In the genomic region with DNA sequence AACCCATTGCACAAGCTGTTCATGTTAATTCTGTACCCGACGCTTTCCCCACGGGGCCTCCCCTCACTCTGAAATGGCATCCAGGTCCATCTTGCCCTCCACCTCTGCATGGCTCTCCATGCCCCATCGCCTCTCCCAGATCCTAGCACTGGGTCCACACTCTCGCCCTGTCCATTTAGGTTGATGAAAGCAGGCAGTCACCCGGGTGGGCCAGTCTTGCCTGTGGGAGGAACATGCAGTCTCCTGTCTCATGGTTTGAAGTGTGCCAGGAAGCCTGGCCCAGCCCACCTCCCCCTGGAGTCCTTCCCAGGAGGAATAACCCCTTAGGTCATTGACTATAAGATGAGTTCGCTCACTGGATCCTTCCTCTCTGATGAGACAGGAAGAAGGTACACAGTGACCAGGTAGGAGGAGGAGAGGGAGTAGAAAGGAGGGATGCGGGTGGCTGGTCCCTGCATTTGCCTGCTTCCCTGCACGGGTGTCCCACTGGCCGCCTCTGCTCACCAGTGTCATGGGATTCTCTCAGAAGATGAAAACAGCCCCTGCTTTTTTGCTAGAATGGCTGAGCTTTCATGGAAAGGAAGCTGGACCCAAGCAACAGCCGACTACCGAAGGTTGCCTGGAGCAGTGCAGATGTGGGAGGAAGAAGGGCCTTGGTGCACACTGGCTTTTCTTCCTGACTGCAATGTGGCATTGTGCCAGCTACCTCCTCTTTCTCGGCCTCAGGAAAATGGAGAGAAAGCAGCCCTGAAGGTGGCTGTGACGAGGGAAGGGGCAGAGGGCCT, we compare ENCODE assay signal across 25 cellular contexts. TPM values are rescaled to one million over a fixed set of nuclear protein-coding genes. Genes with fewer than 3 reads are reported as not detected.
DNase-seq lines count a peak whose midpoint lies in the region; ATAC-seq and TF ChIP-seq lines count a peak whose summit lies in the region.
"Had no signal": no experiment of that assay in that cellular context is flagged by ENCODE, and none has a peak within 500 bp of the region (broad histone marks: within the 10 kb centered on the region; RNA-seq: fewer than 3 reads in every experiment).

No MANE protein-coding gene starts in this region.

- TF ChIP-seq CTCF in endothelial cell (IDR thresholded peaks at IDR 0.05; ENCODE audit: unreplicated experiment) (no peak), progenitor cell of endocrine pancreas (IDR thresholded peaks at IDR 0.05; ENCODE audit: unreplicated experiment) (no peak), uterus (IDR thresholded peaks at IDR 0.05) (no peak)

- peaks cover 15 to 72% (median 48%) of the 10 kb centered on the region in 4 donors for H3K4me1 Mint-ChIP-seq in CD4-positive, CD25-positive, alpha-beta regulatory T cell
- peaks cover 60% of the 10 kb centered on the region for H3K4me1 Mint-ChIP-seq in endothelial cell (ENCODE audit: unreplicated experiment)
- peaks cover 3% of the 10 kb centered on the region for H3K4me1 Mint-ChIP-seq in progenitor cell of endocrine pancreas (ENCODE audit: low read depth)

- peak overlapping the region; percentile 99 for H3K4me2 ChIP-seq in BLaER1

- H3K27ac ChIP-seq in BLaER1 (peak overlapping the region; percentile 18), uterus (no peak overlapping the region)
- H3K27ac ChIP-seq in CD4-positive, CD25-positive, alpha-beta regulatory T cell (ENCODE audit: insufficient read depth, low read length, poor library complexity, severe bottlenecking), result no peak overlapping the region
- H3K27ac ChIP-seq: body of pancreas, colonic mucosa, thyroid gland had no signal

- H3K4me3 ChIP-seq in BLaER1, result no peak overlapping the region
- H3K4me3 ChIP-seq in CD4-positive, CD25-positive, alpha-beta regulatory T cell (ENCODE audit: low read depth, low read length), result no peak overlapping the region
- H3K4me3 ChIP-seq in uterus, result no peak overlapping the region
- H3K4me3 ChIP-seq: body of pancreas, colonic mucosa, GM12878, lung, thyroid gland had no signal

- H3K9ac ChIP-seq in BLaER1, result no peak overlapping the region

- in situ Hi-C loops in KBM-7 (cut with MboI; ENCODE audit: low pct_unique_long_range_greater_than_20kb, low sequenced_read_pairs), result no loop called here
- in situ Hi-C loops in G401 (cut with HindIII; ENCODE audit: low sequenced_read_pairs), result no loop called here

- H3K27me3 Mint-ChIP-seq in CD4-positive, CD25-positive, alpha-beta regulatory T cell, result peaks cover 15% of the 10 kb centered on the region
- H3K27me3 Mint-ChIP-seq in endothelial cell (ENCODE audit: unreplicated experiment) (peaks cover 22% of the 10 kb centered on the region), progenitor cell of endocrine pancreas (peaks cover 17% of the 10 kb centered on the region)

- H3K36me3 ChIP-seq in BLaER1 (peaks cover 14% of the 10 kb centered on the region), uterus (no peaks in the 10 kb centered on the region)
- peaks cover 7% of the 10 kb centered on the region for H3K36me3 ChIP-seq in CD4-positive, CD25-positive, alpha-beta regulatory T cell (ENCODE audit: control insufficient read depth, insufficient read depth, low read length)

- intact Hi-C loops in uterus (cut with DNase I; ENCODE audit: low total_unique reads), result no loop called here

- no peaks in the 10 kb centered on the region for H3K9me3 Mint-ChIP-seq in CD4-positive, CD25-positive, alpha-beta regulatory T cell
- H3K9me3 Mint-ChIP-seq in endothelial cell (ENCODE audit: unreplicated experiment), result no peaks in the 10 kb centered on the region
- no peaks in the 10 kb centered on the region for H3K9me3 Mint-ChIP-seq in progenitor cell of endocrine pancreas (ENCODE audit: low read depth)
- H3K9me3 Mint-ChIP-seq: activated naive CD8-positive, alpha-beta T cell treated with anti-CD3 and anti-CD28 coated beads, Interleukin-2, amount 50 U/mL, for 24 hours; activated T-cell treated with anti-CD3 and anti-CD28 coated beads, Interleukin-2, amount 50 U/mL, for 72 hours had no signal

- H3K4me1 ChIP-seq in BLaER1 (peaks cover 75% of the 10 kb centered on the region), uterus (no peaks in the 10 kb centered on the region)
- H3K4me1 ChIP-seq in CD4-positive, CD25-positive, alpha-beta regulatory T cell (ENCODE audit: control insufficient read depth, insufficient read depth, low read length, poor library complexity, severe bottlenecking), result peaks cover 37% of the 10 kb centered on the region
- H3K4me1 ChIP-seq: body of pancreas, colonic mucosa had no signal

- peaks cover 59% of the 10 kb centered on the region for H4K20me1 ChIP-seq in BLaER1

- no peaks in the 10 kb centered on the region for H3K9me3 ChIP-seq in BLaER1
- H3K9me3 ChIP-seq in CD4-positive, CD25-positive, alpha-beta regulatory T cell (ENCODE audit: control insufficient read depth in 2 of 2, low read length in 2 of 2), result no peaks in the 10 kb centered on the region
- no peaks in the 10 kb centered on the region for H3K9me3 ChIP-seq in uterus
- H3K9me3 ChIP-seq: body of pancreas, colonic mucosa, thyroid gland had no signal

- no peak for ATAC-seq in CD4-positive, CD25-positive, alpha-beta regulatory T cell (ENCODE audit: low read depth in 2 of 2)
- ATAC-seq: activated naive CD8-positive, alpha-beta T cell treated with anti-CD3 and anti-CD28 coated beads, Interleukin-2, amount 50 U/mL, for 24 hours; activated T-cell treated with anti-CD3 and anti-CD28 coated beads, Interleukin-2, amount 50 U/mL, for 72 hours; body of pancreas; GM12878; HepG2; stimulated activated naive CD8-positive, alpha-beta T cell treated with anti-CD3 and anti-CD28 coated beads, Interleukin-15, Interleukin-2, amounts not matched to agents 100 U/mL and 50 U/mL, for 24 hours had no signal

- peaks cover 4% of the 10 kb centered on the region for H3K36me3 Mint-ChIP-seq in CD4-positive, CD25-positive, alpha-beta regulatory T cell
- peaks cover 30% of the 10 kb centered on the region for H3K36me3 Mint-ChIP-seq in endothelial cell (ENCODE audit: low read depth, unreplicated experiment)
- peaks cover 1% of the 10 kb centered on the region for H3K36me3 Mint-ChIP-seq in progenitor cell of endocrine pancreas (ENCODE audit: insufficient read depth)

- no peak for DNase-seq in CD4-positive, CD25-positive, alpha-beta regulatory T cell
- DNase-seq in UCSD-AML1 (lab: John Stamatoyannopoulos, UW; ENCODE audit: unreplicated experiment) (peak; percentile 34), endothelial cell (ENCODE audit: low spot score) (no peak), KBM-7 (no peak), progenitor cell of endocrine pancreas (ENCODE audit: low spot score, unreplicated experiment) (no peak), G401 (ENCODE audit: low spot score) (no peak), uterus (no peak)
- DNase-seq: activated naive CD8-positive, alpha-beta T cell treated with anti-CD3 and anti-CD28 coated beads, Interleukin-2, amount 50 U/mL, for 24 hours; activated T-cell treated with anti-CD3 and anti-CD28 coated beads, Interleukin-2, amount 50 U/mL, for 72 hours; body of pancreas; colonic mucosa; DMS53; kidney; NCI-H187; NCI-H748 treated with DMSO at 0.1 percent for 48 hours; occipital lobe; OCI-M1; retina; stimulated activated CD4-positive, alpha-beta T cell treated with anti-CD3 and anti-CD28 coated beads, Interleukin-4, amount 100 ng/mL, for 1 hour; stimulated activated naive CD8-positive, alpha-beta T cell treated with anti-CD3 and anti-CD28 coated beads, Interleukin-15, Interleukin-2, amounts not matched to agents 100 U/mL and 50 U/mL, for 24 hours; thyroid gland had no signal

- H3K27me3 ChIP-seq in BLaER1 (no peaks in the 10 kb centered on the region), uterus (no peaks in the 10 kb centered on the region)
- no peaks in the 10 kb centered on the region for H3K27me3 ChIP-seq in CD4-positive, CD25-positive, alpha-beta regulatory T cell (ENCODE audit: control insufficient read depth, insufficient read depth, low read length)
- H3K27me3 ChIP-seq: body of pancreas, thyroid gland had no signal

- no peak for TF ChIP-seq POLR2A in uterus (IDR thresholded peaks at IDR 0.05)

- peak overlapping the region in 2 of 3 donors; percentile 75 to 76 for H3K27ac Mint-ChIP-seq in CD4-positive, CD25-positive, alpha-beta regulatory T cell
- H3K27ac Mint-ChIP-seq in endothelial cell (ENCODE audit: unreplicated experiment) (peak overlapping the region; percentile 33), progenitor cell of endocrine pancreas (no peak overlapping the region)
- H3K27ac Mint-ChIP-seq: activated naive CD8-positive, alpha-beta T cell treated with anti-CD3 and anti-CD28 coated beads, Interleukin-2, amount 50 U/mL, for 24 hours; activated T-cell treated with anti-CD3 and anti-CD28 coated beads, Interleukin-2, amount 50 U/mL, for 72 hours had no signal

- H3K4me3 Mint-ChIP-seq in CD4-positive, CD25-positive, alpha-beta regulatory T cell, result peak overlapping the region in 2 of 4 donors; percentile 50 to 78
- no peak overlapping the region for H3K4me3 Mint-ChIP-seq in endothelial cell (ENCODE audit: unreplicated experiment)
- no peak overlapping the region for H3K4me3 Mint-ChIP-seq in progenitor cell of endocrine pancreas (ENCODE audit: low read depth)
- H3K4me3 Mint-ChIP-seq: activated naive CD8-positive, alpha-beta T cell treated with anti-CD3 and anti-CD28 coated beads, Interleukin-2, amount 50 U/mL, for 24 hours; activated T-cell treated with anti-CD3 and anti-CD28 coated beads, Interleukin-2, amount 50 U/mL, for 72 hours had no signal

RNA-seq across cellular contexts. Expression of gene TMEM121B, which starts 6.8 kb away (rescaled TPM):
- 0.10 TPM for total RNA-seq in CD4-positive, CD25-positive, alpha-beta regulatory T cell
- under 1 TPM in 1 of 4 donors, not detected in 3; 0.03 TPM for polyA plus RNA-seq in CD4-positive, CD25-positive, alpha-beta regulatory T cell
- total RNA-seq in endothelial cell (ENCODE audit: unreplicated experiment) (62.2 TPM), progenitor cell of endocrine pancreas (4.7 and 5.0 TPM in 2 replicates), uterus (under 1 TPM in 3 of 4 donors, not detected in 1; 0.26 to 0.49 (median 0.35) TPM)
- total RNA-seq in G401 (2014; rRNA removed; shearing (Covaris generic)), result 0.74 and 0.75 TPM in 2 replicates
- total RNA-seq: HepG2 had no signal
- polyA plus RNA-seq: HepG2 had no signal

RNA-seq across cellular contexts. Expression of gene IL17RA, which starts 29.6 kb away (rescaled TPM):
- total RNA-seq in CD4-positive, CD25-positive, alpha-beta regulatory T cell, result 48.2 TPM
- 10 to 100 TPM; 21.7 to 34.7 (median 26.0) TPM for polyA plus RNA-seq in CD4-positive, CD25-positive, alpha-beta regulatory T cell
- total RNA-seq in endothelial cell (ENCODE audit: unreplicated experiment) (63.7 TPM), progenitor cell of endocrine pancreas (8.4 and 10.0 TPM in 2 replicates), uterus (10 to 100 TPM in 1 of 4 donors, 1 to 10 TPM in 3; 2.6 to 19.3 (median 6.2) TPM)
- total RNA-seq in G401 (2014; rRNA removed; shearing (Covaris generic)), result 7.3 TPM in 2 replicates

RNA-seq across cellular contexts. Expression of gene HDHD5, which starts 44.7 kb away (rescaled TPM):
- 17.7 TPM for total RNA-seq in CD4-positive, CD25-positive, alpha-beta regulatory T cell
- polyA plus RNA-seq in CD4-positive, CD25-positive, alpha-beta regulatory T cell, result 10 to 100 TPM; 39.0 to 46.8 (median 44.9) TPM
- 60.5 TPM for total RNA-seq in endothelial cell (ENCODE audit: unreplicated experiment)
- total RNA-seq in progenitor cell of endocrine pancreas, result 39.7 and 40.4 TPM in 2 replicates
- 163 and 164 TPM in 2 replicates for total RNA-seq in G401 (2014; rRNA removed; shearing (Covaris generic))
- total RNA-seq in uterus, result 10 to 100 TPM in 3 of 4 donors, 1 to 10 TPM in 1; 7.4 to 43.0 (median 28.9) TPM
- total RNA-seq: HepG2 had no signal
- polyA plus RNA-seq: HepG2 had no signal

Comparison
In these comparisons a context has a peak if more than half of its experiments do, and no peak if none do; other contexts are left out.
1. RNA of gene TMEM121B, which starts 6.8 kb away (total RNA-seq): 62.2 TPM in endothelial cell (single experiment); 4.7 to 5.0 TPM in progenitor cell of endocrine pancreas, 0.74 to 0.75 TPM in G401, 0.26 to 0.49 TPM in uterus and 0.10 TPM in CD4-positive, CD25-positive, alpha-beta regulatory T cell (single experiment); every median in the first group is over 10 times any median in the second.